In the genomic region with DNA sequence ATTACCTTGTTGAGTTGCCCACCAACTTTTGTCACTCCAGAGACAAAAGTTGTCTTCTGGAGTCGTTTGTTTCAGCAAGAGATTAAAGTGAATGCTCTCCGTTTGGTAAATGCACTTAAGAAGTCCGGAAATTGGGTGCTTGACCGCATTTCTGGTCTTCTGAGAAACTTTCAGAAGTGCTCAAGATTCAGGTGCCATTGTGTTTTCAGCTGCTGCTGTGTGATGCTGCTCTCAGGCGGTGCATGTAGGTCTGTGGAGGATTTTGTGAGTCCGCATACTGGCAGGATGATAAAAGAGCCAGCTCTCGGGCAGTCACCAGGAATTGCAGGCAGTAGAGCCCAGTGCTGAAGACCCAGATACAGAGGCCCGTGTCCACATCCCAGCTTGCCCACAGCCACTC, we compare ENCODE assay signal across 12 cellular contexts. TPM values are rescaled to one million over a fixed set of nuclear protein-coding genes. Genes with fewer than 3 reads are reported as not detected.
DNase-seq lines count a peak whose midpoint lies in the region; ATAC-seq and TF ChIP-seq lines count a peak whose summit lies in the region.
"Had no signal": no experiment of that assay in that cellular context is flagged by ENCODE, and none has a peak within 500 bp of the region (broad histone marks: within the 10 kb centered on the region; RNA-seq: fewer than 3 reads in every experiment).

No MANE protein-coding gene starts in this region.

- 0 out of 2 replicates have a peak overlapping the region, but pooled peaks have one; percentile 12 for H2BK20ac ChIP-seq in IMR-90 (ENCODE audit: low read depth, low read length)

- no peak for TF ChIP-seq POLR2A in IMR-90 (IDR thresholded peaks at IDR 0.05; ENCODE audit: low read depth, low read length)

- H3K14ac ChIP-seq in IMR-90 (replicated peaks; ENCODE audit: low read depth, low read length) = no peak overlapping the region

- POLR2A ChIA-PET in IMR-90 (lab: Charles Lee; ENCODE audit: unreplicated experiment) = no interaction called here

- no peak overlapping the region for H3K23ac ChIP-seq in IMR-90 (ENCODE audit: low read depth, low read length)

- in situ Hi-C loops in IMR-90 (cut with MboI; ENCODE audit: low sequenced_read_pairs) = loop anchor here (5.0 kb wide), 1 partner anchor 68 kb away; no protein-coding TSS in a partner anchor

- no peak overlapping the region for H3K4me3 Mint-ChIP-seq in CD14-positive monocyte
- peak overlapping the region; percentile 34 to 40 for H3K4me3 Mint-ChIP-seq in effector memory CD8-positive, alpha-beta T cell
- H3K4me3 Mint-ChIP-seq in stimulated activated effector memory CD8-positive, alpha-beta T cell treated with anti-CD3 and anti-CD28 coated beads, Interleukin-12 subunit alpha, Interleukin-12 subunit beta, amount 100 ng/mL, for 72 hours = peak overlapping the region; percentile 22
- H3K4me3 Mint-ChIP-seq: CD8-positive, alpha-beta T cell had no signal

- dilution Hi-C loops in IMR-90 (cut with HindIII; ENCODE audit: low sequenced_read_pairs, unreplicated experiment) = no loop called here

- intact Hi-C loops in CD14-positive monocyte (cut with micrococcal nuclease) (loop anchor here in 1 of 2 donors (5.0 to 10.0 kb wide), 4 partner anchors 127 to 625 kb away; a partner anchor contains a TSS), IMR-90 (cut with micrococcal nuclease) (loop anchor here (5.0 kb wide), 1 partner anchor 53 kb away; no protein-coding TSS in a partner anchor)

- no peak overlapping the region for H3K4me3 ChIP-seq in IMR-90 (ENCODE audit: insufficient read depth, low read depth, low read length)

- peaks cover 8% of the 10 kb centered on the region; the same call in 1 of the 2 replicates for H3K9me1 ChIP-seq in IMR-90 (ENCODE audit: insufficient read depth, low read length)

- no peak overlapping the region for H2AK9ac ChIP-seq in IMR-90 (replicated peaks; ENCODE audit: low read depth, low read length, poor library complexity)

- peaks cover 0 to 20% of the 10 kb centered on the region in 2 experiments; a peak in 3 of 4 replicates for H3K79me1 ChIP-seq in IMR-90 (ENCODE audit: low read depth in 1 of 2, low read length in 2 of 2)

- H3K27ac Mint-ChIP-seq in CD14-positive monocyte = peak overlapping the region in 4 of 7 donors; percentile 3 to 66 (median 48)
- no peak overlapping the region for H3K27ac Mint-ChIP-seq in effector memory CD8-positive, alpha-beta T cell
- H3K27ac Mint-ChIP-seq in stimulated activated effector memory CD8-positive, alpha-beta T cell treated with anti-CD3 and anti-CD28 coated beads, Interleukin-12 subunit alpha, Interleukin-12 subunit beta, amount 100 ng/mL, for 72 hours = no peak overlapping the region
- H3K27ac Mint-ChIP-seq: CD8-positive, alpha-beta T cell had no signal

- H3K27me3 Mint-ChIP-seq in CD14-positive monocyte (ENCODE audit: low read depth in 3 of 3) = peaks cover 0 to 7% (median 4%) of the 10 kb centered on the region in 3 donors
- no peaks in the 10 kb centered on the region for H3K27me3 Mint-ChIP-seq in effector memory CD8-positive, alpha-beta T cell

- peak overlapping the region; percentile 32; the same call in 1 of the 3 replicates for H2BK15ac ChIP-seq in IMR-90 (ENCODE audit: low read depth, low read length)

- H4K91ac ChIP-seq in IMR-90 (ENCODE audit: insufficient read depth, low read depth, low read length) = peak overlapping the region; percentile 10; the same call in 1 of the 2 replicates

- CTCF ChIA-PET in IMR-90 (lab: Yijun Ruan, JAX) = interaction anchor here (0.9 kb wide), 1 partner anchor 444 kb away, joined by 3 read pairs; no protein-coding TSS in a partner anchor

- peak overlapping the region; percentile 43 for H3K18ac ChIP-seq in IMR-90 (ENCODE audit: low read depth, low read length)

- H3K4me1 Mint-ChIP-seq in CD14-positive monocyte = peaks cover 47% of the 10 kb centered on the region
- H3K4me1 Mint-ChIP-seq in effector memory CD8-positive, alpha-beta T cell (ENCODE audit: low read depth in 2 of 2) = peaks cover 16 to 19% of the 10 kb centered on the region in 2 donors
- H3K4me1 Mint-ChIP-seq in stimulated activated effector memory CD8-positive, alpha-beta T cell treated with anti-CD3 and anti-CD28 coated beads, Interleukin-12 subunit alpha, Interleukin-12 subunit beta, amount 100 ng/mL, for 72 hours = peaks cover 37% of the 10 kb centered on the region

- peaks cover 0 to 4% (median 0%) of the 10 kb centered on the region in 7 donors for H3K9me3 Mint-ChIP-seq in CD14-positive monocyte
- no peaks in the 10 kb centered on the region for H3K9me3 Mint-ChIP-seq in effector memory CD8-positive, alpha-beta T cell
- no peaks in the 10 kb centered on the region for H3K9me3 Mint-ChIP-seq in stimulated activated effector memory CD8-positive, alpha-beta T cell treated with anti-CD3 and anti-CD28 coated beads, Interleukin-12 subunit alpha, Interleukin-12 subunit beta, amount 100 ng/mL, for 72 hours
- H3K9me3 Mint-ChIP-seq: CD8-positive, alpha-beta T cell had no signal

- H3K4me2 ChIP-seq in IMR-90 (ENCODE audit: low read depth, low read length) = 0 out of 2 replicates have a peak overlapping the region, but pooled peaks have one; percentile 2

- H3K36me3 Mint-ChIP-seq in CD14-positive monocyte = no peaks in the 10 kb centered on the region
- peaks cover 6% of the 10 kb centered on the region for H3K36me3 Mint-ChIP-seq in effector memory CD8-positive, alpha-beta T cell (ENCODE audit: insufficient read depth)
- peaks cover 13% of the 10 kb centered on the region for H3K36me3 Mint-ChIP-seq in stimulated activated effector memory CD8-positive, alpha-beta T cell treated with anti-CD3 and anti-CD28 coated beads, Interleukin-12 subunit alpha, Interleukin-12 subunit beta, amount 100 ng/mL, for 72 hours
- H3K36me3 Mint-ChIP-seq: CD8-positive, alpha-beta T cell had no signal

- BruUV-seq in IMR-90 (replicated peaks; lab: Mats Ljungman, UMichigan) = no TSS peak

- no peaks in the 10 kb centered on the region for H3K27me3 ChIP-seq in IMR-90 (ENCODE audit: control insufficient read depth, insufficient read depth, low read length)

- H4K5ac ChIP-seq in IMR-90 (ENCODE audit: low read depth, low read length) = peak overlapping the region; percentile 37

- no peak overlapping the region for H4K8ac ChIP-seq in IMR-90 (ENCODE audit: low read depth in 2 of 2, low read length in 2 of 2)

- no peak overlapping the region for H2AFZ ChIP-seq in IMR-90 (replicated peaks; ENCODE audit: low read length, poor library complexity)

- no peak overlapping the region for H3K9ac ChIP-seq in IMR-90 (ENCODE audit: low read depth, low read length)

- no peak for TF ChIP-seq RAD21 in IMR-90 (IDR thresholded peaks at IDR 0.05; ENCODE audit: low read length)

- H2BK120ac ChIP-seq in IMR-90 (ENCODE audit: low read depth, low read length) = 0 out of 2 replicates have a peak overlapping the region, but pooled peaks have one; percentile 12

- peak overlapping the region; percentile 61; the same call in 1 of the 2 replicates for H3K27ac ChIP-seq in IMR-90 (ENCODE audit: insufficient read depth, low read length)

- H3K56ac ChIP-seq in IMR-90 (ENCODE audit: extremely low read depth, insufficient read depth, low read length) = no peak overlapping the region

- no peaks in the 10 kb centered on the region for H3K9me3 ChIP-seq in IMR-90 (ENCODE audit: control insufficient read depth, insufficient read depth, low read length)
- H3K9me3 ChIP-seq: BE2C had no signal

- H3K4ac ChIP-seq in IMR-90 (ENCODE audit: low read depth, low read length) = peak overlapping the region; percentile 24; the same call in 1 of the 2 replicates

- H3K36me3 ChIP-seq in IMR-90 (ENCODE audit: control insufficient read depth, insufficient read depth, low read length) = no peaks in the 10 kb centered on the region
- H3K36me3 ChIP-seq: BE2C had no signal

- 88% methylated on average over 5 of the region's 8 CpGs; no CpG with 5 or more reads in 1 of the 2 experiments for WGBS in IMR-90 (ENCODE audit: extremely low coverage in 2 of 2, insufficient read length in 1 of 2), 2 experiments

- H2BK5ac ChIP-seq in IMR-90 (ENCODE audit: low read depth, low read length, poor library complexity, severe bottlenecking) = no peak overlapping the region

- peak overlapping the region; percentile 3; the same call in 1 of the 2 replicates for H2AK5ac ChIP-seq in IMR-90 (ENCODE audit: low read depth, low read length)

- H4K20me1 ChIP-seq in IMR-90 (ENCODE audit: insufficient read depth, low read length) = no peaks in the 10 kb centered on the region

- no peak for DNase-seq in CD14-positive monocyte (ENCODE audit: low spot score)
- DNase-seq in IMR-90 = no peak
- DNase-seq in effector memory CD8-positive, alpha-beta T cell = no peak
- DNase-seq in stimulated activated effector memory CD8-positive, alpha-beta T cell treated with anti-CD3 and anti-CD28 coated beads, Interleukin-12 subunit alpha, Interleukin-12 subunit beta, amount 100 ng/mL, for 72 hours (ENCODE audit: low spot score in 2 of 2) = peak in 1 of 2 donors; percentile 44
- DNase-seq in inferior parietal cortex (ENCODE audit: extremely low spot score) = no peak
- no peak for DNase-seq in stimulated activated CD4-positive, alpha-beta T cell treated with anti-CD3 and anti-CD28 coated beads, Interleukin-2, amount 100 ng/mL, for 48 hours
- no peak for DNase-seq in pons (ENCODE audit: low spot score)
- DNase-seq: BE2C; CD8-positive, alpha-beta T cell; NCI-H1417 treated with DMSO at 0.1 percent for 48 hours; NCI-H2081; NCI-H524 had no signal

- peaks cover 10% of the 10 kb centered on the region for H3K4me1 ChIP-seq in IMR-90 (ENCODE audit: control insufficient read depth, insufficient read depth, low read length)
- H3K4me1 ChIP-seq: BE2C had no signal

- TF ChIP-seq CTCF in CD14-positive monocyte (IDR thresholded peaks at IDR 0.05) (no peak), IMR-90 (conservative IDR thresholded peaks at IDR 0.05; ENCODE audit: low read depth, low read length) (no peak)

- no peak for ATAC-seq in IMR-90 (ENCODE audit: low read depth)
- peak; percentile 20 for ATAC-seq in effector memory CD8-positive, alpha-beta T cell (replicated peaks)
- ATAC-seq in stimulated activated effector memory CD8-positive, alpha-beta T cell treated with anti-CD3 and anti-CD28 coated beads, Interleukin-12 subunit alpha, Interleukin-12 subunit beta, amount 100 ng/mL, for 72 hours = no peak
- ATAC-seq: CD8-positive, alpha-beta T cell had no signal

TF ChIP-seq in IMR-90, 13 proteins besides CTCF, POLR2A, EP300 and RAD21 (continues in another document):
- TF ChIP-seq MXI1 (IDR thresholded peaks at IDR 0.05; ENCODE audit: borderline replicate concordance, low read depth, low read length) (no peak), RCOR1 (IDR thresholded peaks at IDR 0.05; ENCODE audit: insufficient replicate concordance, low read length) (no peak), SMC3 (IDR thresholded peaks at IDR 0.05; ENCODE audit: low read depth, low read length) (no peak), MAFK (IDR thresholded peaks at IDR 0.05; ENCODE audit: low read depth, low read length) (no peak), MAZ (IDR thresholded peaks at IDR 0.05; ENCODE audit: borderline replicate concordance, low read depth, low read length) (no peak), RFX5 (IDR thresholded peaks at IDR 0.05; ENCODE audit: low read depth, low read length) (no peak), NFE2L2 (IDR thresholded peaks at IDR 0.05; ENCODE audit: low read depth, low read length) (no peak)

RNA-seq across cellular contexts. Expression of a gene that starts 5.9 kb away (rescaled TPM):
- polyA plus RNA-seq in CD14-positive monocyte (10 to 100 TPM; 18.6 to 64.0 TPM), IMR-90 (2012; rRNA removed) (20.8 and 27.7 TPM in 2 replicates)
- 27.6 and 29.4 TPM in 2 replicates for total RNA-seq in IMR-90 (2012; rRNA removed)
- polyA plus RNA-seq in IMR-90 (2012; cell fraction: cytosol; rRNA removed) = 11.9 and 12.8 TPM in 2 replicates
- polyA plus RNA-seq in IMR-90 (2012; cell fraction: nucleus; rRNA removed; ENCODE audit: low replicate concordance) = 6.6 and 66.1 TPM in 2 replicates

Comparison
In these comparisons a context has a peak if more than half of its experiments do, and no peak if none do; other contexts are left out.
1. H3K27ac Mint-ChIP-seq: peak in CD14-positive monocyte (4 of 7); none in effector memory CD8-positive, alpha-beta T cell (0 of 2) and stimulated activated effector memory CD8-positive, alpha-beta T cell treated with anti-CD3 and anti-CD28 coated beads, Interleukin-12 subunit alpha, Interleukin-12 subunit beta, amount 100 ng/mL, for 72 hours (single experiment).
2. H3K4me3 Mint-ChIP-seq: peak in effector memory CD8-positive, alpha-beta T cell (2 of 2) and stimulated activated effector memory CD8-positive, alpha-beta T cell treated with anti-CD3 and anti-CD28 coated beads, Interleukin-12 subunit alpha, Interleukin-12 subunit beta, amount 100 ng/mL, for 72 hours (single experiment); none in CD14-positive monocyte (0 of 2).